In the genomic region with DNA sequence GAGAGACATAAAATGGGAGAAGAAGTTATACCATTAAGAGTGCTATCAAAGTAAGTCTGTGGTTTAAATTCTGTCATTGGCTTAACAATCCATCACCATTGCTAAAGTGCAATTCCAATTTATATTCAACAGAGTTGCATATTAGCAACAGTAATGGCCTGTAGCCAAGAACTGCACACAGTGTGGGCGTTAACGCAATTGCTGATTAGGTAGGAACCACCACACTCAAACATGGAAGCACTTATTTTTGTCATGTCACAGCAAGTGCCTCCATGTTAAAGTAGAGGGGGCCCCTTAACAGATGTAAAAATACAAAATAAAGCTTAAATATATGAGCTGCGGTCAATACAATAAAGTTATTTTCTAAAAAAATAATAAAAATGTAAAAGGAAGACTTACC, we compare ENCODE assay signal across 20 cellular contexts. TPM values are rescaled to one million over a fixed set of nuclear protein-coding genes. Genes with fewer than 3 reads are reported as not detected.
DNase-seq lines count a peak whose midpoint lies in the region; ATAC-seq and TF ChIP-seq lines count a peak whose summit lies in the region.
"Had no signal": no experiment of that assay in that cellular context is flagged by ENCODE, and none has a peak within 500 bp of the region (broad histone marks: within the 10 kb centered on the region; RNA-seq: fewer than 3 reads in every experiment).

No MANE protein-coding gene starts in this region.

- H3K27ac ChIP-seq in cardiac muscle cell (peak overlapping the region; percentile 96), right cardiac atrium (ENCODE audit: low read length) (no peak overlapping the region), SK-N-MC (no peak overlapping the region), neural progenitor cell (peak overlapping the region; percentile 97)
- H3K27ac ChIP-seq: C4-2B, KMS-11 had no signal

- H3K9me3 Mint-ChIP-seq in neural progenitor cell = no peaks in the 10 kb centered on the region

- peaks cover 45% of the 10 kb centered on the region for H3K4me1 ChIP-seq in cardiac muscle cell (ENCODE audit: low read depth)
- no peaks in the 10 kb centered on the region for H3K4me1 ChIP-seq in right cardiac atrium (ENCODE audit: control insufficient read depth, insufficient read depth, low read length)
- peaks cover 64% of the 10 kb centered on the region for H3K4me1 ChIP-seq in neural progenitor cell

- H3K27me3 Mint-ChIP-seq in neural progenitor cell (ENCODE audit: insufficient read depth, low read depth) = no peaks in the 10 kb centered on the region

- H3K4me2 ChIP-seq in neural progenitor cell = peak overlapping the region; percentile 99
- H3K4me2 ChIP-seq: KMS-11 had no signal

- peaks cover 100% of the 10 kb centered on the region for H3F3A ChIP-seq in neural progenitor cell (ENCODE audit: low read depth)

- H3K27me3 ChIP-seq in cardiac muscle cell = no peaks in the 10 kb centered on the region
- no peaks in the 10 kb centered on the region for H3K27me3 ChIP-seq in right cardiac atrium (ENCODE audit: control insufficient read depth, insufficient read depth)
- H3K27me3 ChIP-seq in neural progenitor cell = no peaks in the 10 kb centered on the region

- no peak overlapping the region for H3K4me3 Mint-ChIP-seq in neural progenitor cell

- H3K36me3 Mint-ChIP-seq in neural progenitor cell = peaks cover 14% of the 10 kb centered on the region

- no peak overlapping the region for H2AFZ ChIP-seq in neural progenitor cell (replicated peaks)

- no peak overlapping the region for H3K27ac Mint-ChIP-seq in neural progenitor cell

- ATAC-seq in right cardiac atrium = no peak
- no peak for ATAC-seq in GM19467 (IDR thresholded peaks at IDR 0.05; ENCODE audit: unreplicated experiment)
- ATAC-seq: Panc1, Right ventricle myocardium inferior, SK-N-SH treated with all-trans-retinoic acid at 6 μM for 48 hours had no signal

- 38% methylated on average over 3 of the region's 3 CpGs for WGBS in right cardiac atrium

- no peak for TF ChIP-seq CTCF in cardiac muscle cell (IDR thresholded peaks at IDR 0.05; ENCODE audit: low read depth, low read length)
- no peak for TF ChIP-seq CTCF in fibroblast of the aortic adventitia (IDR thresholded peaks at IDR 0.05; ENCODE audit: insufficient read depth, low read length)
- no peak for TF ChIP-seq CTCF in neural progenitor cell (IDR thresholded peaks at IDR 0.05)

- H3K79me2 ChIP-seq in neural progenitor cell (ENCODE audit: low read depth) = peaks cover 97% of the 10 kb centered on the region

- H3K9me3 ChIP-seq in cardiac muscle cell (ENCODE audit: low read depth) = no peaks in the 10 kb centered on the region
- H3K9me3 ChIP-seq in right cardiac atrium (ENCODE audit: control insufficient read depth, low read length) = no peaks in the 10 kb centered on the region
- H3K9me3 ChIP-seq in SK-N-MC (ENCODE audit: low read depth, low read length) = no peaks in the 10 kb centered on the region
- no peaks in the 10 kb centered on the region for H3K9me3 ChIP-seq in neural progenitor cell (ENCODE audit: low read depth)

- H4K20me1 ChIP-seq in neural progenitor cell (ENCODE audit: low read depth) = peaks cover 7% of the 10 kb centered on the region

- peaks cover 29% of the 10 kb centered on the region for H3K4me1 Mint-ChIP-seq in neural progenitor cell

- H3K36me3 ChIP-seq in cardiac muscle cell (peaks cover 11% of the 10 kb centered on the region), SK-N-MC (ENCODE audit: insufficient read depth, low read length) (peaks cover 43% of the 10 kb centered on the region), neural progenitor cell (peaks cover 22% of the 10 kb centered on the region)

- peak overlapping the region; percentile 6 for H3K4me3 ChIP-seq in cardiac muscle cell
- no peak overlapping the region for H3K4me3 ChIP-seq in right cardiac atrium (ENCODE audit: low read length)
- H3K4me3 ChIP-seq in SK-N-MC = no peak overlapping the region
- H3K4me3 ChIP-seq in fibroblast of the aortic adventitia (ENCODE audit: low read depth, low read length) = no peak overlapping the region
- H3K4me3 ChIP-seq in neural progenitor cell = peak overlapping the region; percentile 93

- H3K9ac ChIP-seq in SK-N-MC (ENCODE audit: insufficient read length) (no peak overlapping the region), neural progenitor cell (peak overlapping the region; percentile 72)
- H3K9ac ChIP-seq: KMS-11 had no signal

- DNase-seq in cardiac muscle cell (ENCODE audit: low read depth in 1 of 2, low spot score in 1 of 2) (no peak), right cardiac atrium (no peak), SK-N-MC (ENCODE audit: low read depth, low spot score) (peak; percentile 16), fibroblast of the aortic adventitia (ENCODE audit: low read depth) (peak; percentile 10), neural progenitor cell (ENCODE audit: low spot score) (peak; percentile 26), A172 (ENCODE audit: low spot score) (no peak)
- no peak for DNase-seq in stimulated activated CD4-positive, alpha-beta T cell treated with anti-CD3 and anti-CD28 coated beads, Interleukin-2, amount 100 ng/mL, for 48 hours
- DNase-seq: COR-L47, DMS79, NCI-H1092 treated with DMSO at 0.1 percent for 48 hours, NCI-H187 treated with DMSO at 0.1 percent for 48 hours, NCI-H2171, NCI-H446 treated with DMSO at 0.1 percent for 48 hours, NCI-H748 treated with DMSO at 0.1 percent for 48 hours had no signal

- intact Hi-C loops in right cardiac atrium (cut with DNase I) = no loop called here

RNA-seq across cellular contexts. Expression of a gene that starts 10.8 kb away (rescaled TPM):
- total RNA-seq in cardiac muscle cell (27.7 and 48.5 TPM in 2 replicates), right cardiac atrium (10 to 100 TPM; 46.4 to 54.8 (median 49.5) TPM), fibroblast of the aortic adventitia (ENCODE audit: low replicate concordance) (47.4 and 105 TPM in 2 replicates), neural progenitor cell (ENCODE audit: low replicate concordance) (88.7 and 154 TPM in 2 replicates)
- polyA plus RNA-seq in cardiac muscle cell (57.0 and 88.6 TPM in 2 replicates), right cardiac atrium (57.4 TPM)
- total RNA-seq in A172 (2014; rRNA removed; shearing (Covaris generic)) = 48.6 and 52.6 TPM in 2 replicates

RNA-seq across cellular contexts. Expression of a gene that starts 11.1 kb away (rescaled TPM):
- total RNA-seq in cardiac muscle cell (3.0 and 10.4 TPM in 2 replicates), right cardiac atrium (1 to 10 TPM; 1.9 to 2.5 (median 2.4) TPM), fibroblast of the aortic adventitia (ENCODE audit: low replicate concordance) (16.5 and 26.1 TPM in 2 replicates), neural progenitor cell (ENCODE audit: low replicate concordance) (89.2 and 128 TPM in 2 replicates)
- polyA plus RNA-seq in cardiac muscle cell (3.2 and 3.9 TPM in 2 replicates), right cardiac atrium (1.2 TPM)
- 23.1 and 23.5 TPM in 2 replicates for total RNA-seq in A172 (2014; rRNA removed; shearing (Covaris generic))

Comparison
In these comparisons a context has a peak if more than half of its experiments do, and no peak if none do; other contexts are left out.
1. H3K27ac ChIP-seq: peak in cardiac muscle cell (single experiment) and neural progenitor cell (single experiment); none in right cardiac atrium (single experiment) and SK-N-MC (single experiment).
2. H3K4me3 ChIP-seq: peak in cardiac muscle cell (single experiment) and neural progenitor cell (single experiment); none in right cardiac atrium (single experiment), SK-N-MC (single experiment) and fibroblast of the aortic adventitia (single experiment).
3. DNase-seq: peak in SK-N-MC (single experiment), fibroblast of the aortic adventitia (single experiment) and neural progenitor cell (single experiment); none in cardiac muscle cell (0 of 2), right cardiac atrium (0 of 3), stimulated activated CD4-positive, alpha-beta T cell treated with anti-CD3 and anti-CD28 coated beads, Interleukin-2, amount 100 ng/mL, for 48 hours (0 of 2) and A172 (single experiment).